7 cellular contexts compared by ENCODE assay signal in the genomic region with DNA sequence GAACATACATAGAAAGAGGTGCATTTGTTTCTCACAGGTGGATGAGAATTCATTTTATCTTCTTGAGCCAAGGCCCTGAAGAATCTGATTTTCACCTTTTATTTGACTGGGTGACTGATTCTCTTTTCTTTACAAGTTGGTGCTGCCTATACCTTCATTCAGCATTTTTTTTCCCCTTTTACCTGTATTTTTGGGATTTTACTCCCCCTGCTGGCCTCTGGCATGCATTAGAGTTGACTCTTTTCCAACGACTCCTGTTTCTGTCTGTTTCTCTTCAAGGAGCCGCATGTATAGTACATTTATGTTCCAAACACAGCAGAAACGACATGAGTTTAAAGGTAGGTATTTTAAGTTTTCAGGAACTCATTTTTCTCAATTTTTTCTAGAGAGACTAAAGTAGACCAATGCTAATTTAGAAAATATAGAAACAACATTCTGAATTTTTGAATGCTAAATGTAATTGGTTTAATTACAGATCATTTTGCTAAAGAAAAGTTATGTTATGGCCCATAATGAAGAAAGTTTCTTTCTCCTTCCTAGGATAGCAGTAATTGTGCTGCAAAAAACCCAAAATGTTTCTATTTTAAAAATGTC.
DNase-seq lines count a peak whose midpoint lies in the region; ATAC-seq, FAIRE-seq and TF ChIP-seq lines count a peak whose summit lies in the region.

No MANE protein-coding gene starts in this region.

- no TSS peak for BruUV-seq in endothelial cell of umbilical vein (replicated peaks; lab: Mats Ljungman, UMichigan)

- H3K27me3 ChIP-seq in DND-41 (ENCODE audit: insufficient read depth, low read length, poor library complexity) (no peaks in the 10 kb centered on the region), endothelial cell of umbilical vein (ENCODE audit: control insufficient read depth in 2 of 2, insufficient read depth in 2 of 2, low read length in 2 of 2) (no peaks in the 10 kb centered on the region)

- POLR2A ChIA-PET in endothelial cell of umbilical vein (lab: Charles Lee), result no interaction called here

- H3K9me3 Mint-ChIP-seq in naive B cell, result peaks cover 0 to 16% (median 13%) of the 10 kb centered on the region in 7 donors

- no peak for TF ChIP-seq POLR2A in endothelial cell of umbilical vein (IDR thresholded peaks at IDR 0.05; ENCODE audit: low read depth, low read length)

- no peak overlapping the region for H2AFZ ChIP-seq in DND-41 (ENCODE audit: low read depth, low read length)
- no peak overlapping the region for H2AFZ ChIP-seq in endothelial cell of umbilical vein (ENCODE audit: low read depth, low read length)

- H3K27me3 Mint-ChIP-seq in naive B cell, result no peaks in the 10 kb centered on the region

- H3K9ac ChIP-seq in DND-41 (ENCODE audit: low read depth, low read length) (no peak overlapping the region), endothelial cell of umbilical vein (replicated peaks; ENCODE audit: extremely low read depth, insufficient read depth, low read length) (no peak overlapping the region)

- peaks cover 30 to 52% (median 40%) of the 10 kb centered on the region in 3 donors for H3K4me1 Mint-ChIP-seq in naive B cell

- peak; percentile 49 for FAIRE-seq in endothelial cell of umbilical vein (lab: Jason Lieb, UNC)

- peak; percentile 62; the same call in 2 of the 3 replicates for ATAC-seq in DND-41 (ENCODE audit: insufficient read depth, low read depth)
- ATAC-seq in GM21515 (IDR thresholded peaks at IDR 0.05; ENCODE audit: unreplicated experiment), result peak; percentile 64
- peak; percentile 61 to 65 for ATAC-seq in naive B cell (ENCODE audit: low read depth in 2 of 2)
- ATAC-seq in sciatic nerve, result no peak

- H3K4me3 Mint-ChIP-seq in naive B cell, result no peak overlapping the region

- H4K20me1 ChIP-seq in DND-41 (ENCODE audit: insufficient read depth, low read length), result no peaks in the 10 kb centered on the region
- no peaks in the 10 kb centered on the region for H4K20me1 ChIP-seq in endothelial cell of umbilical vein (replicated peaks; ENCODE audit: control insufficient read depth, extremely low read depth, insufficient read depth, low read length)

- H3K36me3 Mint-ChIP-seq in naive B cell, result peaks cover 7 to 9% of the 10 kb centered on the region in 2 donors

- intact Hi-C loops in endothelial cell of umbilical vein (cut with micrococcal nuclease), result loop anchor here (1.0 to 10.0 kb wide), 6 partner anchors 281 to 1041 kb away; no protein-coding TSS in a partner anchor
- intact Hi-C loops in sciatic nerve (cut with DNase I), result no loop called here

- H3K79me2 ChIP-seq in DND-41 (ENCODE audit: insufficient read depth, low read length) (no peaks in the 10 kb centered on the region), endothelial cell of umbilical vein (ENCODE audit: control insufficient read depth, insufficient read depth, low read length) (no peaks in the 10 kb centered on the region)

- CTCF ChIA-PET in endothelial cell of umbilical vein (lab: Charles Lee), result interaction anchor here (0.6 to 10.8 kb wide), 36 partner anchors 9 to 1454 kb away, joined by 3 to 331 read pairs (median 4); no protein-coding TSS in a partner anchor

- H3K9me1 ChIP-seq in endothelial cell of umbilical vein (replicated peaks; ENCODE audit: control insufficient read depth, extremely low read depth, insufficient read depth, low read length), result no peaks in the 10 kb centered on the region

- no peak overlapping the region for H3K4me3 ChIP-seq in DND-41 (ENCODE audit: low read depth in 1 of 2, low read length in 2 of 2)
- H3K4me3 ChIP-seq in endothelial cell of umbilical vein (replicated peaks in 1 of 3; ENCODE audit: insufficient read depth in 1 of 3, low read depth in 1 of 3, low read length in 3 of 3), result no peak overlapping the region

- TF ChIP-seq CTCF in DND-41 (IDR thresholded peaks at IDR 0.05; ENCODE audit: borderline replicate concordance, extremely low read depth, low read length, poor library complexity, severe bottlenecking), result peak; percentile 73
- TF ChIP-seq CTCF in endothelial cell of umbilical vein (IDR thresholded peaks at IDR 0.05; ENCODE audit: extremely low read depth in 1 of 2, insufficient read depth in 1 of 2, low read depth in 1 of 2, low read length in 2 of 2), result peak; percentile 70 to 74

- DNase-seq in DND-41 (peak; percentile 37), NCI-H1048 (lab: John Stamatoyannopoulos, UW) (peak; percentile 8), SKM-1 (lab: John Stamatoyannopoulos, UW; ENCODE audit: unreplicated experiment) (peak; percentile 39), endothelial cell of umbilical vein (ENCODE audit: low read depth, low spot score) (peak; percentile 72), naive B cell (peak; percentile 53), sciatic nerve (ENCODE audit: low spot score) (no peak)

- H3K4me2 ChIP-seq in DND-41 (ENCODE audit: insufficient read depth, low read length) (no peak overlapping the region), endothelial cell of umbilical vein (ENCODE audit: insufficient read depth, low read length) (no peak overlapping the region)

- no peaks in the 10 kb centered on the region for H3K36me3 ChIP-seq in DND-41 (ENCODE audit: insufficient read depth, low read length)
- no peaks in the 10 kb centered on the region for H3K36me3 ChIP-seq in endothelial cell of umbilical vein (ENCODE audit: control insufficient read depth in 2 of 2, extremely low read depth in 1 of 2, insufficient read depth in 2 of 2, low read length in 2 of 2)

- dilution Hi-C loops in endothelial cell of umbilical vein (cut with MboI; ENCODE audit: extremely low pct_ligation_motif_present, low sequenced_read_pairs), result no loop called here

- H3K9me3 ChIP-seq in DND-41 (ENCODE audit: insufficient read depth, low read length, severe bottlenecking) (peaks cover 3% of the 10 kb centered on the region), endothelial cell of umbilical vein (replicated peaks; ENCODE audit: control insufficient read depth, insufficient read depth, low read length) (no peaks in the 10 kb centered on the region)

- peak overlapping the region in 1 of 6 donors; percentile 80 for H3K27ac Mint-ChIP-seq in naive B cell

- H3K27ac ChIP-seq in DND-41 (ENCODE audit: low read length), result no peak overlapping the region
- H3K27ac ChIP-seq in endothelial cell of umbilical vein (ENCODE audit: insufficient read depth, low read depth, low read length), result no peak overlapping the region

- H3K4me1 ChIP-seq in DND-41 (ENCODE audit: insufficient read depth, low read length), result no peaks in the 10 kb centered on the region
- H3K4me1 ChIP-seq in endothelial cell of umbilical vein (ENCODE audit: control insufficient read depth, extremely low read depth, insufficient read depth, low read length), result no peaks in the 10 kb centered on the region

TF ChIP-seq in endothelial cell of umbilical vein, 7 proteins besides CTCF, POLR2A, EP300 and RAD21:
- TF ChIP-seq POLR2AphosphoS5 (IDR thresholded peaks at IDR 0.05; ENCODE audit: insufficient read depth, low read depth, low read length), result no peak
- no peak for TF ChIP-seq EZH2 (IDR thresholded peaks at IDR 0.05; ENCODE audit: borderline replicate concordance, low read depth, low read length, severe bottlenecking)
- no peak for TF ChIP-seq GATA2 (IDR thresholded peaks at IDR 0.05; ENCODE audit: insufficient read depth, insufficient read length, low read depth, low read length)
- TF ChIP-seq, protein P1, sequence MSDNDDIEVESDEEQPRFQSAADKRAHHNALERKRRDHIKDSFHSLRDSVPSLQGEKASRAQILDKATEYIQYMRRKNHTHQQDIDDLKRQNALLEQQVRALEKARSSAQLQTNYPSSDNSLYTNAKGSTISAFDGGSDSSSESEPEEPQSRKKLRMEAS (IDR thresholded peaks at IDR 0.05; ENCODE audit: insufficient read depth, insufficient read length), result no peak
- no peak for TF ChIP-seq MYC (IDR thresholded peaks at IDR 0.05; ENCODE audit: low read depth, low read length)
- no peak for TF ChIP-seq JUN (IDR thresholded peaks at IDR 0.05; ENCODE audit: borderline replicate concordance, insufficient read depth, insufficient read length, low read depth)
- TF ChIP-seq FOS (IDR thresholded peaks at IDR 0.05; ENCODE audit: borderline replicate concordance, insufficient read depth, low read length), result no peak
TF ChIP-seq in endothelial cell of umbilical vein: peak in this region for 0.
